In the genomic region with DNA sequence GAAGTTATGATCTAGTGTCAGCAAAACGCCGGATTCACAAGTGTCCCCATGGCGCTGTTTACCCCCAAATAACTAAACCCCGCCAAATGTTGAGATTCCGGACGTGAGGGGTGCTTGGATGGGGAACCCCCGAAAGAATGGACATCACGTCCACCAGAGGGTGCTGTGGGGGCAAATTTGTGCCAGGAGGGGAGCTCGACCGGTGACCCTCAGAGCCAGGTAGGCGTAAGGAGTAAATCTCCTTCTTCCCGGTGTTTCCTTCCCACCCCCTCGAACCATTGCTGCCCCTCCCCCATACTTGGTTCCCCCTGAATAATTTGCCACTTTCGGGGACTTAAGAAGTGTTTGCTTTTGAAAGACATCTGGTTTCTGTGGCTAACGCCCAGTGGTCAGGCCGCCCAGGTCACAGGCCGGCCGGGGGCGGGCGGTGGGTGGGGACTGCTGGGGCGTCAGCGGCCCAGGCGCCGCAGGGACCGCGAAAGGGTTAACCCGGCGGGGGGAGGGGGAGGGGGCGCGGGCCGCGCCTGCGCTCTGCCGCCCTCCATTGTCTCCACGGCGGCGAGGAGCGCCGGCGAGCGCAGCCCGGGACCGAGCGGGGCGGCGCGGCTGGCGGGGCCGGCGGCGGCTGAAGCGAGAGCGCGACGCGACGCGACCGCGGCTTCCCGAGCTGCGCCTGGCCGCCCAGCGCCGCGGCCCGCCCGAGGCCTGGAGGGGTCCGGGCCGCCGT, we compare ENCODE assay signal across 8 cellular contexts. TPM values are rescaled to one million over a fixed set of nuclear protein-coding genes. Genes with fewer than 3 reads are reported as not detected.
DNase-seq lines count a peak whose midpoint lies in the region; ATAC-seq and TF ChIP-seq lines count a peak whose summit lies in the region.

A gene (plus strand): TSS at position 544 of the 727 bp plus-strand sequence. CDS start 648 bp downstream, outside the sequence.

- peaks cover 18% of the 10 kb centered on the region for H3K4me1 ChIP-seq in OCI-LY3 (ENCODE audit: low read length)
- H3K4me1 ChIP-seq in esophagus (ENCODE audit: control insufficient read depth in 2 of 2, insufficient read depth in 2 of 2, low read length in 1 of 2): peaks cover 0 to 8% of the 10 kb centered on the region in 2 donors
- H3K4me1 ChIP-seq in muscle layer of colon (ENCODE audit: insufficient read depth, low read length): peaks cover 21% of the 10 kb centered on the region

- DNase-seq in CMK (ENCODE audit: low read depth) (peak; percentile 79), activated T-cell treated with anti-CD3 and anti-CD28 coated beads for 48 hours (ENCODE audit: low read depth) (peak; percentile 88)
- DNase-seq in stimulated activated CD8-positive, alpha-beta memory T cell treated with anti-CD3 and anti-CD28 coated beads, Interleukin-7, amount 100 ng/mL, for 24 hours (ENCODE audit: low read depth): peak; percentile 69

- H3K36me3 ChIP-seq in OCI-LY3 (replicated peaks; ENCODE audit: low read depth, low read length): no peaks in the 10 kb centered on the region
- no peaks in the 10 kb centered on the region for H3K36me3 ChIP-seq in esophagus (ENCODE audit: control insufficient read depth in 2 of 2, insufficient read depth in 2 of 2, low read length in 1 of 2)
- H3K36me3 ChIP-seq in muscle layer of colon (ENCODE audit: insufficient read depth, low read length): no peaks in the 10 kb centered on the region

- peak; percentile 86 for TF ChIP-seq CTCF in OCI-LY3 (IDR thresholded peaks at IDR 0.05; ENCODE audit: low read depth, low read length)

- H4K20me1 ChIP-seq in OCI-LY3 (ENCODE audit: insufficient read depth, low read length): peaks cover 10% of the 10 kb centered on the region; the same call in 1 of the 2 replicates

- H3K9ac ChIP-seq in OCI-LY3 (ENCODE audit: low read length): peak within 1 kb of the TSS; percentile 82
- peak within 1 kb of the TSS; percentile 27 for H3K9ac ChIP-seq in muscle layer of colon (ENCODE audit: low read length)

- no peaks in the 10 kb centered on the region for H3K79me2 ChIP-seq in OCI-LY3 (ENCODE audit: low read length)

- H3K9me3 ChIP-seq in OCI-LY3 (ENCODE audit: insufficient read depth, low read length) (no peaks in the 10 kb centered on the region), esophagus (ENCODE audit: control insufficient read depth in 2 of 2, insufficient read depth in 1 of 2, low read depth in 1 of 2, low read length in 1 of 2) (no peaks in the 10 kb centered on the region), muscle layer of colon (ENCODE audit: low read length) (no peaks in the 10 kb centered on the region)

- H3K27ac ChIP-seq in OCI-LY3 (ENCODE audit: low read length) (peak within 1 kb of the TSS; percentile 32; the same call in 1 of the 2 replicates), esophagus (ENCODE audit: low read depth in 2 of 2, low read length in 1 of 2) (peak within 1 kb of the TSS; percentile 91 to 93), muscle layer of colon (ENCODE audit: low read depth, low read length) (peak within 1 kb of the TSS; percentile 96)

- H3K27me3 ChIP-seq in OCI-LY3 (ENCODE audit: low read depth, low read length) (peaks cover 33% of the 10 kb centered on the region), esophagus (ENCODE audit: control insufficient read depth in 1 of 2, insufficient read depth in 2 of 2, low read length in 2 of 2) (no peaks in the 10 kb centered on the region), muscle layer of colon (ENCODE audit: control insufficient read depth in 1 of 2, insufficient read depth in 2 of 2, low read length in 2 of 2) (no peaks in the 10 kb centered on the region)

- WGBS in esophagus, 2 donors: 0 to 2% methylated on average over 55 to 71 of the region's 71 CpGs

- H3K4me2 ChIP-seq in OCI-LY3 (ENCODE audit: low read length): peak within 1 kb of the TSS; percentile 90

- H3K4me3 ChIP-seq in OCI-LY3 (ENCODE audit: low read length): peak within 1 kb of the TSS; percentile 89
- peak within 1 kb of the TSS; percentile 79 to 95 for H3K4me3 ChIP-seq in esophagus (ENCODE audit: low read depth in 1 of 2, low read length in 2 of 2)
- peak within 1 kb of the TSS; percentile 72 to 75 for H3K4me3 ChIP-seq in muscle layer of colon (ENCODE audit: low read depth in 1 of 2, low read length in 2 of 2)

- peak within 1 kb of the TSS; percentile 87 for H2AFZ ChIP-seq in OCI-LY3 (ENCODE audit: low read depth, low read length)

- peak; percentile 71 for ATAC-seq in GM19395 (IDR thresholded peaks at IDR 0.05; ENCODE audit: unreplicated experiment)
- ATAC-seq in HG03571 (IDR thresholded peaks at IDR 0.05; ENCODE audit: unreplicated experiment): peak; percentile 59

RNA-seq across cellular contexts. Expression of the gene that starts here (rescaled TPM):
- 10 to 100 TPM; 36.2 to 39.5 TPM for polyA plus RNA-seq in esophagus

Comparison
In these comparisons a context has a peak if more than half of its experiments do, and no peak if none do; other contexts are left out.
1. Peak in every context shown above with its lines: DNase-seq, ATAC-seq, H3K4me3 ChIP-seq and H3K27ac ChIP-seq.
2. H3K27ac ChIP-seq: peak in every context shown above with its lines; median percentile 96 in muscle layer of colon; 92 in esophagus; 32 in OCI-LY3.